8 cellular contexts compared by ENCODE assay signal in the genomic region with DNA sequence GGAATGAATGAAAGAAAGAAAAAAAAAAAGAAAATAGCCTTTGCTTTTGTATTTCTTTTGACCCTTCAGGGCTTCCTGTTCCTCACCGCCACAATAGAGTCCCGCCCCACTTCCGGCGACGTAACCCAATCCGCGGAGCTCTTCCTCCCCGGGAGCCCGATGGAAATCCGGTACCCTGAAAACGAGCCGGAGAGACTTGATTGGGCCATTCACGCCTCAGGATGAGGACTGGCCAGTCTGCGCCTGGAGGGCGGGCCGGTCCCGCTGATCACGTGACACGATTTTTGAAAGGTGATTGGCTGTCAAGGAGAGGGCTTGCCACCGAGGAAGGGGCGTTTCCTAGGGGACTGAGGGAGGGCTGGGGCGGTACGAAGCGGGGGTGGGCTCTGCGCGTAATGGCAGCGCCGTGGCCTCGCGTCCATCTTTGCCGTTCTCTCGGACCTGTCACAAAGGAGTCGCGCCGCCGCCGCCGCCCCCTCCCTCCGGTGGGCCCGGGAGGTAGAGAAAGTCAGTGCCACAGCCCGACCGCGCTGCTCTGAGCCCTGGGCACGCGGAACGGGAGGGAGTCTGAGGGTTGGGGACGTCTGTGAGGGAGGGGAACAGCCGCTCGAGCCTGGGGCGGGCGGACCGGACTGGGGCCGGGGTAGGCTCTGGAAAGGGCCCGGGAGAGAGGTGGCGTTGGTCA. TPM values are rescaled to one million over a fixed set of nuclear protein-coding genes. Genes with fewer than 3 reads are reported as not detected.
A peak's percentile ranks its signal among the peaks of the same experiment; 100 is the strongest.
DNase-seq lines count a peak whose midpoint lies in the region; ATAC-seq, FAIRE-seq and TF ChIP-seq lines count a peak whose summit lies in the region.

A gene with protein sequence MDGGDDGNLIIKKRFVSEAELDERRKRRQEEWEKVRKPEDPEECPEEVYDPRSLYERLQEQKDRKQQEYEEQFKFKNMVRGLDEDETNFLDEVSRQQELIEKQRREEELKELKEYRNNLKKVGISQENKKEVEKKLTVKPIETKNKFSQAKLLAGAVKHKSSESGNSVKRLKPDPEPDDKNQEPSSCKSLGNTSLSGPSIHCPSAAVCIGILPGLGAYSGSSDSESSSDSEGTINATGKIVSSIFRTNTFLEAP (minus strand): TSS at position 95 of the 685 bp plus-strand sequence. CDS start 12,185 bp downstream, outside the sequence.
Gene RSPRY1 (plus strand): TSS at position 385 of the 685 bp plus-strand sequence. CDS start 18,330 bp downstream, outside the sequence.

- DNase-seq in CD1c-positive myeloid dendritic cell (ENCODE audit: extremely low spot score) (peak; percentile 100), NCI-H82 treated with DMSO at 0.1 percent for 48 hours (lab: John Stamatoyannopoulos, UW; ENCODE audit: unreplicated experiment) (peak; percentile 94), dermis microvascular lymphatic vessel endothelial cell (ENCODE audit: low read depth in 2 of 2) (peak; percentile 99 to 100), HepG2 (ENCODE audit: low spot score) (peak; percentile 100)
- peak; percentile 100 for DNase-seq in activated CD4-positive, alpha-beta memory T cell treated with anti-CD3 and anti-CD28 coated beads for 36 hours
- DNase-seq in stimulated activated CD4-positive, alpha-beta T cell treated with anti-CD3 and anti-CD28 coated beads, Interleukin-4, amount 100 ng/mL, for 1 hour = peak; percentile 93

- peak; percentile 94 for FAIRE-seq in HepG2 (lab: Jason Lieb, UNC)

- peak within 1 kb of the TSS; percentile 82 for H3K27ac ChIP-seq in HepG2 (ENCODE audit: extremely low read length, insufficient read depth, low read length)

- peak within 1 kb of the TSS; percentile 93 to 99 (median 94) for H3K4me3 ChIP-seq in HepG2 (replicated peaks in 1 of 3; ENCODE audit: insufficient read depth in 1 of 3, low read depth in 2 of 3, low read length in 3 of 3)

- 1% methylated on average over 44 of the region's 55 CpGs for WGBS in HepG2 (ENCODE audit: low lambda C conversion rate)

- CTCF ChIA-PET in activated CD4-positive, alpha-beta memory T cell treated with anti-CD3 and anti-CD28 coated beads for 36 hours (lab: Charles Lee) = interaction anchor here (0.6 to 0.9 kb wide), 3 partner anchors 12 to 222 kb away, joined by 3 to 5 read pairs (median 3); no protein-coding TSS in a partner anchor
- CTCF ChIA-PET in HepG2 (lab: Yijun Ruan, JAX; ENCODE audit: low intra/inter-chr PET ratio, low total read pairs) = no interaction called here

- peaks cover 2% of the 10 kb centered on the region for H3K36me3 Mint-ChIP-seq in activated CD4-positive, alpha-beta memory T cell treated with anti-CD3 and anti-CD28 coated beads for 36 hours

- peak; percentile 95 for ATAC-seq in GM19438 (IDR thresholded peaks at IDR 0.05; ENCODE audit: low read depth, unreplicated experiment)
- peak; percentile 71 for ATAC-seq in HG03575 (IDR thresholded peaks at IDR 0.05; ENCODE audit: extremely low read depth, insufficient number of reproducible peaks, low FRiP score, unreplicated experiment)
- peak; percentile 94 for ATAC-seq in HepG2

- TF ChIP-seq POLR2A in HepG2 (IDR thresholded peaks at IDR 0.05; ENCODE audit: insufficient read depth in 1 of 2, low read depth in 2 of 2, low read length in 2 of 2) = peak; percentile 75 to 94

- H3K27ac Mint-ChIP-seq in activated CD4-positive, alpha-beta memory T cell treated with anti-CD3 and anti-CD28 coated beads for 36 hours = peak within 1 kb of the TSS; percentile 81

- TF ChIP-seq RAD21 in HepG2 (CRISPR knock-in tag; IDR thresholded peaks at IDR 0.05) = 0 out of 2 replicates have a peak, but pooled peaks have one; percentile 11

- no peak within 1 kb of the TSS for H2AFZ ChIP-seq in HepG2 (ENCODE audit: low read length)

- peak within 1 kb of the TSS; percentile 89 for H3K4me2 ChIP-seq in HepG2 (ENCODE audit: low read depth, low read length)

- no peak; the same call in 1 of the 2 replicates for TF ChIP-seq CTCF in HepG2 (CRISPR knock-in tag; IDR thresholded peaks at IDR 0.05)

- peaks cover 2 to 8% of the 10 kb centered on the region in 2 experiments; a peak in 4 of 5 replicates for H3K36me3 ChIP-seq in HepG2 (replicated peaks in 1 of 2; ENCODE audit: control insufficient read depth in 1 of 2, insufficient read depth in 2 of 2, low read length in 2 of 2)

- POLR2A ChIA-PET in activated CD4-positive, alpha-beta memory T cell treated with anti-CD3 and anti-CD28 coated beads for 36 hours (lab: Charles Lee) = interaction anchor here (0.6 to 1.4 kb wide), 5 partner anchors 17 to 276 kb away, joined by 3 read pairs; partner anchors contain the start of gene POLR2C
- POLR2A ChIA-PET in HepG2 (lab: Yijun Ruan, JAX) = interaction anchor here (0.6 to 3.4 kb wide), 27 partner anchors 7 to 943 kb away, joined by 3 to 33 read pairs (median 4); partner anchors contain the start of genes ARL2BP, CFAP20, CIAPIN1 and COQ9

- no peaks in the 10 kb centered on the region for H3K9me3 Mint-ChIP-seq in activated CD4-positive, alpha-beta memory T cell treated with anti-CD3 and anti-CD28 coated beads for 36 hours

- BruUV-seq in HepG2 (replicated peaks; lab: Mats Ljungman, UMichigan) = no TSS peak

- no peaks in the 10 kb centered on the region for H3K9me3 ChIP-seq in HepG2 (ENCODE audit: low read length)

- no peaks in the 10 kb centered on the region for H3K27me3 Mint-ChIP-seq in activated CD4-positive, alpha-beta memory T cell treated with anti-CD3 and anti-CD28 coated beads for 36 hours

- H3K27me3 ChIP-seq in HepG2 (ENCODE audit: control insufficient read depth in 1 of 2, insufficient read depth in 2 of 2, low read length in 2 of 2) = no peaks in the 10 kb centered on the region; a peak in 2 of 5 replicates

- intact Hi-C loops in activated CD4-positive, alpha-beta memory T cell treated with anti-CD3 and anti-CD28 coated beads for 36 hours (cut with micrococcal nuclease) = loop anchor here (1.0 to 5.0 kb wide), 6 partner anchors 58 to 261 kb away; partner anchors contain the start of genes CIAPIN1 and COQ9
- intact Hi-C loops in HepG2 (cut with micrococcal nuclease; ENCODE audit: unreplicated experiment) = loop anchor here (1.0 to 5.0 kb wide), 4 partner anchors 8 to 111 kb away; partner anchors contain the start of genes ARL2BP and PLLP

- H3K4me3 Mint-ChIP-seq in activated CD4-positive, alpha-beta memory T cell treated with anti-CD3 and anti-CD28 coated beads for 36 hours = peak within 1 kb of the TSS; percentile 92

- peaks cover 77% of the 10 kb centered on the region for H3K79me2 ChIP-seq in HepG2 (ENCODE audit: insufficient read depth, low read length)

- in situ Hi-C loops in HepG2 (cut with HindIII; ENCODE audit: extremely low pct_ligation_motif_present, low pct_unique_long_range_greater_than_20kb) = loop anchor here (5.0 kb wide), 1 partner anchor 96 kb away; the partner anchor contains the start of gene PLLP

- TF ChIP-seq EP300 in HepG2 (IDR thresholded peaks at IDR 0.05; ENCODE audit: low read depth in 2 of 2, low read length in 2 of 2) = peak in 1 of 2 experiments; percentile 20; a peak in 1 of 4 replicates
- TF ChIP-seq EP300 in HepG2 (CRISPR knock-in tag; IDR thresholded peaks at IDR 0.05; ENCODE audit: borderline replicate concordance) = no peak

- H3K4me1 ChIP-seq in HepG2 (ENCODE audit: insufficient read depth, low read length) = peaks cover 50% of the 10 kb centered on the region

- peak within 1 kb of the TSS; percentile 93 for H3K9ac ChIP-seq in HepG2 (ENCODE audit: insufficient read depth, low read depth, low read length)

- peaks cover 8% of the 10 kb centered on the region for H4K20me1 ChIP-seq in HepG2 (ENCODE audit: insufficient read depth, low read length)

- H3K4me1 Mint-ChIP-seq in activated CD4-positive, alpha-beta memory T cell treated with anti-CD3 and anti-CD28 coated beads for 36 hours (ENCODE audit: low read depth) = peaks cover 36% of the 10 kb centered on the region

RNA-seq across cellular contexts. Expression of the first gene that starts in this region (rescaled TPM):
- total RNA-seq in activated CD4-positive, alpha-beta memory T cell treated with anti-CD3 and anti-CD28 coated beads for 36 hours = 100 to 1,000 TPM; 101 to 102 TPM
- total RNA-seq in dermis microvascular lymphatic vessel endothelial cell (50.8 and 51.0 TPM in 2 replicates), HepG2 (2016; rRNA removed; fragmentation: Illumina TruSeq; extraction: Trizol) (99.8 and 104 TPM in 2 replicates)
- 81.0 and 93.2 TPM in 2 replicates for total RNA-seq in HepG2 (2016; cell fraction: cytosol; rRNA removed; fragmentation: Illumina TruSeq; extraction: Trizol; ENCODE audit: low read depth)
- 98.8 and 104 TPM in 2 replicates for total RNA-seq in HepG2 (2016; cell fraction: insoluble cytoplasmic fraction; rRNA removed; fragmentation: Illumina TruSeq; extraction: Trizol)
- 49.2 and 54.2 TPM in 2 replicates for total RNA-seq in HepG2 (2016; cell fraction: membrane; rRNA removed; fragmentation: Illumina TruSeq; extraction: Trizol)
- 61.4 and 77.1 TPM in 2 replicates for total RNA-seq in HepG2 (2016; cell fraction: nucleus; rRNA removed; fragmentation: Illumina TruSeq; extraction: Trizol)
- 90.8 and 99.8 TPM in 2 replicates for polyA plus RNA-seq in HepG2 (2011; rRNA removed)
- polyA plus RNA-seq in HepG2 (2011; cell fraction: cytosol; rRNA removed) = 45.8 and 51.2 TPM in 2 replicates
- 207 and 252 TPM in 2 replicates for polyA plus RNA-seq in HepG2 (2011; cell fraction: nucleus; rRNA removed)
- 46.9 and 63.7 TPM in 2 replicates for polyA plus RNA-seq in HepG2 (2012)
- polyA plus RNA-seq in HepG2 (2016; cell fraction: cytosol; fragmentation: Illumina TruSeq; extraction: Trizol; ENCODE audit: low read depth) = 14.9 and 16.8 TPM in 2 replicates
- 128 and 134 TPM in 2 replicates for polyA plus RNA-seq in HepG2 (2016; cell fraction: insoluble cytoplasmic fraction; fragmentation: Illumina TruSeq; extraction: Trizol; ENCODE audit: low read depth)
- 28.8 and 29.0 TPM in 2 replicates for polyA plus RNA-seq in HepG2 (2016; cell fraction: membrane; fragmentation: Illumina TruSeq; extraction: Trizol; ENCODE audit: low read depth)
- polyA plus RNA-seq in HepG2 (2016; cell fraction: nucleus; fragmentation: Illumina TruSeq; extraction: Trizol; ENCODE audit: insufficient read depth, low read depth) = 203 and 213 TPM in 2 replicates
- polyA minus RNA-seq in HepG2 (2011; rRNA and poly(A)+ RNA removed; ENCODE audit: low replicate concordance) = 61.9 and 154 TPM in 2 replicates
- 17.3 and 23.9 TPM in 2 replicates for polyA minus RNA-seq in HepG2 (2011; cell fraction: cytosol; rRNA and poly(A)+ RNA removed)
- polyA minus RNA-seq in HepG2 (2011; cell fraction: nucleus; rRNA and poly(A)+ RNA removed) = 71.4 and 71.5 TPM in 2 replicates

RNA-seq across cellular contexts. Expression of gene RSPRY1, which starts in this region (rescaled TPM):
- total RNA-seq in activated CD4-positive, alpha-beta memory T cell treated with anti-CD3 and anti-CD28 coated beads for 36 hours = 10 to 100 TPM; 31.5 to 33.3 TPM
- total RNA-seq in dermis microvascular lymphatic vessel endothelial cell (43.6 and 43.8 TPM in 2 replicates), HepG2 (2016; rRNA removed; fragmentation: Illumina TruSeq; extraction: Trizol) (51.7 and 53.4 TPM in 2 replicates)
- 19.0 and 20.1 TPM in 2 replicates for total RNA-seq in HepG2 (2016; cell fraction: cytosol; rRNA removed; fragmentation: Illumina TruSeq; extraction: Trizol; ENCODE audit: low read depth)
- total RNA-seq in HepG2 (2016; cell fraction: insoluble cytoplasmic fraction; rRNA removed; fragmentation: Illumina TruSeq; extraction: Trizol) = 53.8 and 54.3 TPM in 2 replicates
- total RNA-seq in HepG2 (2016; cell fraction: membrane; rRNA removed; fragmentation: Illumina TruSeq; extraction: Trizol) = 36.2 and 36.7 TPM in 2 replicates
- total RNA-seq in HepG2 (2016; cell fraction: nucleus; rRNA removed; fragmentation: Illumina TruSeq; extraction: Trizol) = 57.5 and 60.4 TPM in 2 replicates
- polyA plus RNA-seq in HepG2 (2011; rRNA removed) = 47.9 and 61.0 TPM in 2 replicates
- 26.9 and 41.0 TPM in 2 replicates for polyA plus RNA-seq in HepG2 (2011; cell fraction: cytosol; rRNA removed)
- 39.4 and 42.0 TPM in 2 replicates for polyA plus RNA-seq in HepG2 (2011; cell fraction: nucleus; rRNA removed)
- 27.1 and 34.3 TPM in 2 replicates for polyA plus RNA-seq in HepG2 (2012)
- 3.4 and 3.7 TPM in 2 replicates for polyA plus RNA-seq in HepG2 (2016; cell fraction: cytosol; fragmentation: Illumina TruSeq; extraction: Trizol; ENCODE audit: low read depth)
- polyA plus RNA-seq in HepG2 (2016; cell fraction: insoluble cytoplasmic fraction; fragmentation: Illumina TruSeq; extraction: Trizol; ENCODE audit: low read depth) = 43.2 and 52.1 TPM in 2 replicates
- 13.3 and 17.1 TPM in 2 replicates for polyA plus RNA-seq in HepG2 (2016; cell fraction: membrane; fragmentation: Illumina TruSeq; extraction: Trizol; ENCODE audit: low read depth)
- polyA plus RNA-seq in HepG2 (2016; cell fraction: nucleus; fragmentation: Illumina TruSeq; extraction: Trizol; ENCODE audit: insufficient read depth, low read depth) = 51.5 and 57.9 TPM in 2 replicates
- polyA minus RNA-seq in HepG2 (2011; rRNA and poly(A)+ RNA removed; ENCODE audit: low replicate concordance) = 45.2 and 96.4 TPM in 2 replicates
- 68.9 and 72.7 TPM in 2 replicates for polyA minus RNA-seq in HepG2 (2011; cell fraction: cytosol; rRNA and poly(A)+ RNA removed)
- polyA minus RNA-seq in HepG2 (2011; cell fraction: nucleus; rRNA and poly(A)+ RNA removed) = 128 and 149 TPM in 2 replicates

Comparison
In these comparisons a context has a peak if more than half of its experiments do, and no peak if none do; other contexts are left out.
1. Peak in every context shown above with its lines: DNase-seq, ATAC-seq, H3K4me3 ChIP-seq and H3K27ac ChIP-seq.